8 cellular contexts compared by ENCODE assay signal in genomic region chr1:65003316-65003664, GRCh38.
DNase-seq lines count a peak whose midpoint lies in the region; ATAC-seq and TF ChIP-seq lines count a peak whose summit lies in the region.

No MANE protein-coding gene starts in this region.

- POLR2A ChIA-PET in AG04449 (lab: Yijun Ruan, JAX): no interaction called here

- H3K27ac ChIP-seq in coronary artery: peak overlapping the region; percentile 94 to 99
- peak overlapping the region; percentile 74 for H3K27ac ChIP-seq in muscle layer of duodenum (ENCODE audit: low read length)
- H3K27ac ChIP-seq in WERI-Rb-1: no peak overlapping the region

- H3K4me1 ChIP-seq in muscle layer of duodenum (ENCODE audit: control insufficient read depth in 1 of 2, insufficient read depth in 2 of 2, low read length in 2 of 2): peaks cover 3 to 9% of the 10 kb centered on the region in 2 donors

- H3K27me3 ChIP-seq in muscle layer of duodenum (ENCODE audit: low read depth, low read length): no peaks in the 10 kb centered on the region
- no peaks in the 10 kb centered on the region for H3K27me3 ChIP-seq in WERI-Rb-1 (ENCODE audit: insufficient read depth, low read depth, severe bottlenecking)

- no peak for DNase-seq in AG04449 (ENCODE audit: low read depth, low spot score)
- DNase-seq in LNCaP clone FGC (ENCODE audit: low read depth): no peak
- DNase-seq in coronary artery (ENCODE audit: low spot score): no peak
- no peak for DNase-seq in COR-L47 (lab: John Stamatoyannopoulos, UW)
- DNase-seq in WERI-Rb-1: no peak

- CTCF ChIA-PET in AG04449 (lab: Yijun Ruan, JAX): interaction anchor here (1.3 kb wide), 1 partner anchor 18 kb away, joined by 7 read pairs; no protein-coding TSS in a partner anchor

- TF ChIP-seq CTCF in AG04449 (IDR thresholded peaks at IDR 0.05; ENCODE audit: insufficient read depth, low read length, missing control alignments): no peak
- TF ChIP-seq CTCF in LNCaP clone FGC (IDR thresholded peaks at IDR 0.05; ENCODE audit: control insufficient read depth, extremely low read depth, insufficient read depth): no peak
- no peak for TF ChIP-seq CTCF in coronary artery (IDR thresholded peaks at IDR 0.05)
- no peak for TF ChIP-seq CTCF in WERI-Rb-1 (IDR thresholded peaks at IDR 0.05; ENCODE audit: low read depth, low read length)

- ATAC-seq in GM21360 (IDR thresholded peaks at IDR 0.05; ENCODE audit: unreplicated experiment) (no peak), HG03378 (IDR thresholded peaks at IDR 0.05; ENCODE audit: unreplicated experiment) (no peak)

- no peaks in the 10 kb centered on the region for H3K9me3 ChIP-seq in muscle layer of duodenum (ENCODE audit: control insufficient read depth in 1 of 2, low read length in 2 of 2)
- H3K9me3 ChIP-seq in WERI-Rb-1 (ENCODE audit: severe bottlenecking): no peaks in the 10 kb centered on the region

- H3K36me3 ChIP-seq in muscle layer of duodenum (ENCODE audit: control insufficient read depth in 1 of 2, insufficient read depth in 2 of 2, low read length in 2 of 2): peaks cover 0 to 5% of the 10 kb centered on the region in 2 donors
- H3K36me3 ChIP-seq in WERI-Rb-1: no peaks in the 10 kb centered on the region

- H3K4me3 ChIP-seq in AG04449 (ENCODE audit: low read depth, low read length): peak overlapping the region; percentile 68
- H3K4me3 ChIP-seq in LNCaP clone FGC (ENCODE audit: low read depth, low read length): peak overlapping the region; percentile 53; the same call in 1 of the 2 replicates
- peak overlapping the region; percentile 91 for H3K4me3 ChIP-seq in coronary artery
- H3K4me3 ChIP-seq in muscle layer of duodenum (ENCODE audit: low read depth in 1 of 2, low read length in 2 of 2): peak overlapping the region; percentile 62 to 63
- H3K4me3 ChIP-seq in WERI-Rb-1 (ENCODE audit: low read depth, low read length): no peak overlapping the region
